ENCODE assay signal across 2 cellular contexts in genomic region chr15:80654299-80654698, GRCh38.
TF ChIP-seq lines count a peak whose summit lies in the region.

No MANE protein-coding gene starts in this region.

TF ChIP-seq in IMR-90, 13 proteins besides CTCF, POLR2A, EP300 and RAD21:
- no peak for TF ChIP-seq RCOR1 (IDR thresholded peaks at IDR 0.05; ENCODE audit: insufficient replicate concordance, low read length)
- no peak for TF ChIP-seq MAZ (IDR thresholded peaks at IDR 0.05; ENCODE audit: borderline replicate concordance, low read depth, low read length)
- no peak for TF ChIP-seq MAFK (IDR thresholded peaks at IDR 0.05; ENCODE audit: low read depth, low read length)
- no peak for TF ChIP-seq FOS (IDR thresholded peaks at IDR 0.05; ENCODE audit: low read depth, low read length)
- TF ChIP-seq USF2 (IDR thresholded peaks at IDR 0.05; ENCODE audit: low read depth, low read length) = no peak
- no peak for TF ChIP-seq SMC3 (IDR thresholded peaks at IDR 0.05; ENCODE audit: low read depth, low read length)
- no peak for TF ChIP-seq CHD1 (IDR thresholded peaks at IDR 0.05; ENCODE audit: low read depth, low read length)
- no peak for TF ChIP-seq CEBPB (IDR thresholded peaks at IDR 0.05; ENCODE audit: low read depth, low read length)
- no peak for TF ChIP-seq BHLHE40 (IDR thresholded peaks at IDR 0.05; ENCODE audit: low read depth, low read length)
- TF ChIP-seq, protein P1, sequence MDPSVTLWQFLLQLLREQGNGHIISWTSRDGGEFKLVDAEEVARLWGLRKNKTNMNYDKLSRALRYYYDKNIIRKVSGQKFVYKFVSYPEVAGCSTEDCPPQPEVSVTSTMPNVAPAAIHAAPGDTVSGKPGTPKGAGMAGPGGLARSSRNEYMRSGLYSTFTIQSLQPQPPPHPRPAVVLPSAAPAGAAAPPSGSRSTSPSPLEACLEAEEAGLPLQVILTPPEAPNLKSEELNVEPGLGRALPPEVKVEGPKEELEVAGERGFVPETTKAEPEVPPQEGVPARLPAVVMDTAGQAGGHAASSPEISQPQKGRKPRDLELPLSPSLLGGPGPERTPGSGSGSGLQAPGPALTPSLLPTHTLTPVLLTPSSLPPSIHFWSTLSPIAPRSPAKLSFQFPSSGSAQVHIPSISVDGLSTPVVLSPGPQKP (IDR thresholded peaks at IDR 0.05; ENCODE audit: borderline replicate concordance, low read depth, low read length) = no peak
- TF ChIP-seq MXI1 (IDR thresholded peaks at IDR 0.05; ENCODE audit: borderline replicate concordance, low read depth, low read length) = no peak
- TF ChIP-seq NFE2L2 (IDR thresholded peaks at IDR 0.05; ENCODE audit: low read depth, low read length) = no peak
- TF ChIP-seq RFX5 (IDR thresholded peaks at IDR 0.05; ENCODE audit: low read depth, low read length) = no peak

TF ChIP-seq in WTC11, 78 proteins besides CTCF, POLR2A, EP300 and RAD21:
- TF ChIP-seq SMAD3 (CRISPR knock-in tag; IDR thresholded peaks at IDR 0.05; ENCODE audit: borderline replicate concordance) (no peak), ZNF263 (CRISPR knock-in tag; IDR thresholded peaks at IDR 0.05; ENCODE audit: low read depth) (no peak), ZNF532 (CRISPR knock-in tag; IDR thresholded peaks at IDR 0.05; ENCODE audit: borderline replicate concordance) (no peak), FOXJ3 (CRISPR knock-in tag; IDR thresholded peaks at IDR 0.05; ENCODE audit: borderline replicate concordance) (no peak), CREM (CRISPR knock-in tag; IDR thresholded peaks at IDR 0.05) (no peak), NFE2L1 (CRISPR knock-in tag; IDR thresholded peaks at IDR 0.05) (no peak), NFATC4 (CRISPR knock-in tag; IDR thresholded peaks at IDR 0.05) (no peak), USF2 (CRISPR knock-in tag; IDR thresholded peaks at IDR 0.05) (no peak)
- TF ChIP-seq, protein P2, sequence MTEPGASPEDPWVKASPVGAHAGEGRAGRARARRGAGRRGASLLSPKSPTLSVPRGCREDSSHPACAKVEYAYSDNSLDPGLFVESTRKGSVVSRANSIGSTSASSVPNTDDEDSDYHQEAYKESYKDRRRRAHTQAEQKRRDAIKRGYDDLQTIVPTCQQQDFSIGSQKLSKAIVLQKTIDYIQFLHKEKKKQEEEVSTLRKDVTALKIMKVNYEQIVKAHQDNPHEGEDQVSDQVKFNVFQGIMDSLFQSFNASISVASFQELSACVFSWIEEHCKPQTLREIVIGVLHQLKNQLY (CRISPR knock-in tag; IDR thresholded peaks at IDR 0.05) = no peak
